ENCODE assay signal across 1 cellular context in the genomic region with DNA sequence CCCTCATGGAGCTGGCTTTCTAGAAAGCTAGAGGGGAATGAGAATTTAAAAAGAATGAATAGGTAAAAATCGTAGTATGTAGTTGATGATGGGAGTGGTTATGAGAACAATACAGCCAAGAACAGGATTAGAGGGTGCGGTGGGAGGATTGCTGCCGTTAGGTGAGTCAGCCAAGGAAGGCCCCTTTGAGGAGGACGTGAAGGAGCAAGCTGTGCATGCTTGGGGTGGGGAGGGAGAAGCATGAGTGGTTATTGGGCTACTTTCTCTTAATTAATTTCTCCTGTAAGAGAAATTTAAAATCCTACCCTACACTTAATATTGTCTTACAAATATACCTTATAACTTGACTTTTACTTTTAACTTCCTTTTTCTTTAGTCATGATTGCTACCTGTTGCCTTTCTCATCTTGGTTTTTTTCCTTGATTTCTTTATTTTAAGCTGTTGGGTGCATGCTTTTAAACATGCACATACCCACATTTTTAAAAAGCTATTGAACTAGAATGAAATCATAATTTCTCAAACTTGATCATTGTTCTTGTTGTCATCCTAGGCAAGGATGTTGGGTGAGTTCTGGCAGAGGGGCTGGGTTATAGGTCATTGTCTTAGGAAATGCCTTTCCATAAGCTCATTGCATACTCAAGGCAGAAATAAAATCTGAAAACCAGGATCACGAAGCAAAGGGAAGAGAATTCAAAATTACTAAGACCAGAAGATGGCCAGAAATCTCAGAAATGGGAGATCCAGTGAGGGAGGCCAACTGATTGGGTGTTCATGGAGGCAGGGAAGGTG.
TF ChIP-seq lines count a peak whose summit lies in the region.

No MANE protein-coding gene starts in this region.

TF ChIP-seq in HCT116, 20 proteins besides CTCF, POLR2A, EP300 and RAD21 (continued from another document):
- TF ChIP-seq, protein P1, sequence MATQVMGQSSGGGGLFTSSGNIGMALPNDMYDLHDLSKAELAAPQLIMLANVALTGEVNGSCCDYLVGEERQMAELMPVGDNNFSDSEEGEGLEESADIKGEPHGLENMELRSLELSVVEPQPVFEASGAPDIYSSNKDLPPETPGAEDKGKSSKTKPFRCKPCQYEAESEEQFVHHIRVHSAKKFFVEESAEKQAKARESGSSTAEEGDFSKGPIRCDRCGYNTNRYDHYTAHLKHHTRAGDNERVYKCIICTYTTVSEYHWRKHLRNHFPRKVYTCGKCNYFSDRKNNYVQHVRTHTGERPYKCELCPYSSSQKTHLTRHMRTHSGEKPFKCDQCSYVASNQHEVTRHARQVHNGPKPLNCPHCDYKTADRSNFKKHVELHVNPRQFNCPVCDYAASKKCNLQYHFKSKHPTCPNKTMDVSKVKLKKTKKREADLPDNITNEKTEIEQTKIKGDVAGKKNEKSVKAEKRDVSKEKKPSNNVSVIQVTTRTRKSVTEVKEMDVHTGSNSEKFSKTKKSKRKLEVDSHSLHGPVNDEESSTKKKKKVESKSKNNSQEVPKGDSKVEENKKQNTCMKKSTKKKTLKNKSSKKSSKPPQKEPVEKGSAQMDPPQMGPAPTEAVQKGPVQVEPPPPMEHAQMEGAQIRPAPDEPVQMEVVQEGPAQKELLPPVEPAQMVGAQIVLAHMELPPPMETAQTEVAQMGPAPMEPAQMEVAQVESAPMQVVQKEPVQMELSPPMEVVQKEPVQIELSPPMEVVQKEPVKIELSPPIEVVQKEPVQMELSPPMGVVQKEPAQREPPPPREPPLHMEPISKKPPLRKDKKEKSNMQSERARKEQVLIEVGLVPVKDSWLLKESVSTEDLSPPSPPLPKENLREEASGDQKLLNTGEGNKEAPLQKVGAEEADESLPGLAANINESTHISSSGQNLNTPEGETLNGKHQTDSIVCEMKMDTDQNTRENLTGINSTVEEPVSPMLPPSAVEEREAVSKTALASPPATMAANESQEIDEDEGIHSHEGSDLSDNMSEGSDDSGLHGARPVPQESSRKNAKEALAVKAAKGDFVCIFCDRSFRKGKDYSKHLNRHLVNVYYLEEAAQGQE (IDR thresholded peaks at IDR 0.05; ENCODE audit: low read depth): no peak
- TF ChIP-seq JUND (IDR thresholded peaks at IDR 0.05) (no peak), ZBTB33 (IDR thresholded peaks at IDR 0.05; ENCODE audit: extremely low read depth, insufficient replicate concordance, low read length) (no peak), FOSL1 (IDR thresholded peaks at IDR 0.05; ENCODE audit: low read depth) (no peak), SIN3A (IDR thresholded peaks at IDR 0.05; ENCODE audit: low read depth) (no peak), ATF3 (IDR thresholded peaks at IDR 0.05) (no peak), TCF7L2 (IDR thresholded peaks at IDR 0.05; ENCODE audit: borderline replicate concordance, extremely low read depth, insufficient read depth, insufficient read length) (no peak), EGR1 (IDR thresholded peaks at IDR 0.05; ENCODE audit: low read depth) (no peak), EZH2 (IDR thresholded peaks at IDR 0.05) (no peak)
